In genomic region chr17:75927286-75927922, GRCh38 we compare ENCODE assay signal across 8 cellular contexts. TPM values are rescaled to one million over a fixed set of nuclear protein-coding genes. Genes with fewer than 3 reads are reported as not detected.
A peak's percentile ranks its signal among the peaks of the same experiment; 100 is the strongest.
DNase-seq lines count a peak whose midpoint lies in the region; ATAC-seq, FAIRE-seq and TF ChIP-seq lines count a peak whose summit lies in the region.

No MANE protein-coding gene starts in this region.

- in situ Hi-C loops in brain microvascular endothelial cell (cut with HindIII; ENCODE audit: low pct_ligation_motif_present, low sequenced_read_pairs), result no loop called here

- no peak overlapping the region for H3K4me3 ChIP-seq in brain microvascular endothelial cell (ENCODE audit: low read depth, low read length)

- DNase-seq in D721Med (ENCODE audit: insufficient read length, low spot score) (no peak), HFFc6 (no peak), brain microvascular endothelial cell (no peak), lung microvascular endothelial cell (ENCODE audit: low read depth in 2 of 2) (peak; percentile 20 to 29), MV-4-11 (lab: John Stamatoyannopoulos, UW) (no peak), NCI-H524 treated with DMSO at 0.1 percent for 48 hours (lab: John Stamatoyannopoulos, UW) (no peak)

- no peak for FAIRE-seq in D721Med (lab: Jason Lieb, UNC)

- no peaks in the 10 kb centered on the region for H3K36me3 ChIP-seq in brain microvascular endothelial cell (replicated peaks)

- no peak overlapping the region for H3K27ac ChIP-seq in brain microvascular endothelial cell

- H3K9me3 Mint-ChIP-seq in HFFc6, result no peaks in the 10 kb centered on the region

- ATAC-seq in HG03520 (IDR thresholded peaks at IDR 0.05; ENCODE audit: unreplicated experiment) (no peak), GM19324 (IDR thresholded peaks at IDR 0.05; ENCODE audit: low FRiP score, unreplicated experiment) (no peak)

- H3K4me1 Mint-ChIP-seq in HFFc6 (ENCODE audit: low read depth), result peaks cover 6% of the 10 kb centered on the region; the same call in 1 of the 2 replicates

- H3K27ac Mint-ChIP-seq in HFFc6, result no peak overlapping the region

- TF ChIP-seq CTCF in D721Med (IDR thresholded peaks at IDR 0.05; ENCODE audit: insufficient read depth, missing control alignments) (peak; percentile 40), HFFc6 (IDR thresholded peaks at IDR 0.05) (peak; percentile 65), brain microvascular endothelial cell (IDR thresholded peaks at IDR 0.05; ENCODE audit: low read depth, low read length, missing control alignments) (peak; percentile 67)

- no peaks in the 10 kb centered on the region for H3K27me3 Mint-ChIP-seq in HFFc6 (ENCODE audit: insufficient read depth)

- no peaks in the 10 kb centered on the region for H3K27me3 ChIP-seq in brain microvascular endothelial cell (replicated peaks)

- no peak overlapping the region for H3K4me3 Mint-ChIP-seq in HFFc6

- H3K36me3 Mint-ChIP-seq in HFFc6 (ENCODE audit: low read depth), result no peaks in the 10 kb centered on the region; the same call in 1 of the 2 replicates

RNA-seq across cellular contexts. Expression of gene FBF1, which starts 13.4 kb away (rescaled TPM):
- 10 to 100 TPM in 1 of 6 experiments, 1 to 10 TPM in 5; 5.6 to 10.1 (median 6.3) TPM for total RNA-seq in HFFc6 (2021; fragmentation: NEBNext Ultra II Directional; extraction: Animal tissue kit (Norgen Biotek cat#: 25700))
- 3.1 and 3.8 TPM in 2 replicates for total RNA-seq in lung microvascular endothelial cell

RNA-seq across cellular contexts. Expression of gene MRPL38, which starts 22.7 kb away (rescaled TPM):
- total RNA-seq in HFFc6 (2021; fragmentation: NEBNext Ultra II Directional; extraction: Animal tissue kit (Norgen Biotek cat#: 25700)), result 10 to 100 TPM; 64.9 to 89.8 (median 70.3) TPM
- total RNA-seq in lung microvascular endothelial cell, result 26.8 and 28.2 TPM in 2 replicates

RNA-seq across cellular contexts. Expression of gene TRIM65, which starts 30.7 kb away (rescaled TPM):
- 10 to 100 TPM; 10.3 to 12.6 (median 11.0) TPM for total RNA-seq in HFFc6 (2021; fragmentation: NEBNext Ultra II Directional; extraction: Animal tissue kit (Norgen Biotek cat#: 25700))
- total RNA-seq in lung microvascular endothelial cell, result 16.3 and 17.7 TPM in 2 replicates

RNA-seq across cellular contexts. Expression of gene TRIM47, which starts 49.0 kb away (rescaled TPM):
- 1 to 10 TPM; 1.0 to 2.3 (median 1.5) TPM for total RNA-seq in HFFc6 (2021; fragmentation: NEBNext Ultra II Directional; extraction: Animal tissue kit (Norgen Biotek cat#: 25700))
- total RNA-seq in lung microvascular endothelial cell, result 42.7 and 56.9 TPM in 2 replicates

RNA-seq across cellular contexts. Expression of gene ACOX1, which starts 51.6 kb away (rescaled TPM):
- 10 to 100 TPM; 40.4 to 47.2 (median 44.5) TPM for total RNA-seq in HFFc6 (2021; fragmentation: NEBNext Ultra II Directional; extraction: Animal tissue kit (Norgen Biotek cat#: 25700))
- 35.7 and 50.2 TPM in 2 replicates for total RNA-seq in lung microvascular endothelial cell

Comparison
In these comparisons a context has a peak if more than half of its experiments do, and no peak if none do; other contexts are left out.
1. DNase-seq: peak in lung microvascular endothelial cell (2 of 2); none in D721Med (single experiment), HFFc6 (single experiment), brain microvascular endothelial cell (single experiment), MV-4-11 (single experiment) and NCI-H524 treated with DMSO at 0.1 percent for 48 hours (single experiment).
2. Peak in every context shown above with its lines, with median percentiles within 50 percentile points of each other: CTCF ChIP-seq.